In the genomic region with DNA sequence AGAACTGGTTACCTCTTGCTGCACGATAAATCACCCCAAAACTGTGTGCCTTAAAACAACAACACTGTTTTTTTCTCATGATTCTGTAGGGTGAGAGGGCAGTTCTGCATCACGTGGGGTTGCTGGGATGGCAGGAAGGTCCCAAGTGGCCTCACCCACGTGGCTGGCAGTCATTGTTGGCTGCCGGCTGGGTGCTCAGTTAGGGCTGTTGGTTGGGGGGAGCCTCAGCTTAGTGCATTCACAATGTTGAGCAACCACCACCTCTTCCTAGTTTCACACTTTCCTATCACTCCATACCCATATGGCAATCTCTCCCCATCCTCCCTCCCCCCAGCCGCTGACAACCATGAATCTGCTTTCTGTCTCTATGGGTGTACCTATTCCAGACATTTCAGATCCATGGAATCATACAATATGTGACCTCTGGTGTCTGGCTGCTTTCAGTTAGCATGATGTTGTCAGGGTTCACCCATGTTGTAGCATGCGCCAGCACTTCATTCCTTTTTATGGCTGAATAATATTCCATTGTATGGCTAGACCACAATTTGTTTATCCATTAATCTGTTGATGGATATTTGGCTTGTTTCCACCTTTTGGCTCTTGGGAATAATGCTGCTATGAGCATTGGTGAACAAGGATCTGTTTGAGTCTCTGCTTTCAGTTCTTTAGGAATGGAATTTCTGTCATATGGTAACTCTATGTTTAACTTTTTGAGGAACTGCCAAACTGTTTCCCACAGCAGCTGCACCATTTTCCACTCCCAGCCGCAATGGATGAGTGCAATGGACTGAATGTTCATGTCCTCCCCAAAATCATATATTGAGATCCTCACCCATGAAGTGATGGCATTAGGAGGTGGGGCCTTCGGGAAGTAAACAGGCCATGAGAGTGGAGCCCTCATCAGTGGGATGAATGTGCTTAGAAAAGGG, we compare ENCODE assay signal across 15 cellular contexts. TPM values are rescaled to one million over a fixed set of nuclear protein-coding genes. Genes with fewer than 3 reads are reported as not detected.
"Had no signal": no experiment of that assay in that cellular context is flagged by ENCODE, and none has a peak within 500 bp of the region (broad histone marks: within the 10 kb centered on the region; RNA-seq: fewer than 3 reads in every experiment).

No MANE protein-coding gene starts in this region.

- ATAC-seq: activated CD8-positive, alpha-beta memory T cell treated with anti-CD3 and anti-CD28 coated beads, Interleukin-2, amount 10 ng/mL, durations not matched to agents 7 days and 5 days; mucosa of descending colon had no signal

- H3K9me3 ChIP-seq: ascending aorta, esophagus muscularis mucosa, mucosa of descending colon, testis had no signal

- H3K27ac ChIP-seq: ascending aorta, coronary artery, esophagus muscularis mucosa, testis had no signal

- H3K27me3 ChIP-seq: ascending aorta, testis had no signal

- H3K4me3 ChIP-seq: ascending aorta, coronary artery, esophagus muscularis mucosa, mucosa of descending colon, testis had no signal

- FAIRE-seq: endothelial cell of umbilical vein had no signal

- H3K4me1 ChIP-seq: ascending aorta had no signal

- DNase-seq: activated B cell treated with CpG ODN at 0.5 μM for 24 hours; activated CD4-positive, alpha-beta memory T cell treated with anti-CD3 and anti-CD28 coated beads, Interleukin-2, amount 10 ng/mL, durations not matched to agents 7 days and 5 days; activated CD4-positive, alpha-beta T cell treated with anti-CD3 and anti-CD28 coated beads for 4 hours; activated CD8-positive, alpha-beta memory T cell treated with anti-CD3 and anti-CD28 coated beads, Interleukin-2, amount 10 ng/mL, durations not matched to agents 7 days and 5 days; activated naive CD4-positive, alpha-beta T cell; effector CD8-positive, alpha-beta T cell; mucosa of descending colon; naive B cell; stimulated activated CD4-positive, alpha-beta T cell treated with anti-CD3 and anti-CD28 coated beads, Interleukin-2, amount 100 ng/mL, for 48 hours; testis had no signal

- H3K36me3 ChIP-seq: ascending aorta, esophagus muscularis mucosa had no signal

RNA-seq across cellular contexts. Expression of a gene that starts 48.0 kb away (rescaled TPM):
- total RNA-seq: activated CD8-positive, alpha-beta memory T cell treated with anti-CD3 and anti-CD28 coated beads, Interleukin-2, amount 10 ng/mL, durations not matched to agents 7 days and 5 days; osteoblast had no signal
